In genomic region chr2:144479138-144479537, GRCh38 we compare ENCODE assay signal across 14 cellular contexts. TPM values are rescaled to one million over a fixed set of nuclear protein-coding genes. Genes with fewer than 3 reads are reported as not detected.
DNase-seq lines count a peak whose midpoint lies in the region; ATAC-seq, FAIRE-seq and TF ChIP-seq lines count a peak whose summit lies in the region.
"Had no signal": no experiment of that assay in that cellular context is flagged by ENCODE, and none has a peak within 500 bp of the region (broad histone marks: within the 10 kb centered on the region; RNA-seq: fewer than 3 reads in every experiment).

No MANE protein-coding gene starts in this region.

- no peak for TF ChIP-seq CTCF in fibroblast of villous mesenchyme (IDR thresholded peaks at IDR 0.05; ENCODE audit: insufficient read depth, low read depth, low read length)
- TF ChIP-seq CTCF in osteoblast (IDR thresholded peaks at IDR 0.05; ENCODE audit: extremely low read depth, low read depth, low read length) = no peak
- TF ChIP-seq CTCF in Calu3 (IDR thresholded peaks at IDR 0.05; ENCODE audit: unreplicated experiment) = no peak
- TF ChIP-seq CTCF in pancreas (IDR thresholded peaks at IDR 0.05) = no peak

- H3K4me1 ChIP-seq in adipocyte (ENCODE audit: control insufficient read depth, insufficient read depth, low read length) (peaks cover 76% of the 10 kb centered on the region), osteoblast (ENCODE audit: insufficient read depth, low read length) (peaks cover 62% of the 10 kb centered on the region), pancreas (peaks cover 0 to 13% (median 12%) of the 10 kb centered on the region in 3 donors)

- intact Hi-C loops in Calu3 (cut with micrococcal nuclease; ENCODE audit: unreplicated experiment) = no loop called here
- intact Hi-C loops in pancreas (cut with DNase I) = no loop called here

- H3K4me3 ChIP-seq in adipocyte (ENCODE audit: low read length) (peak overlapping the region; percentile 22), fibroblast of villous mesenchyme (ENCODE audit: low read depth, low read length) (no peak overlapping the region), osteoblast (ENCODE audit: insufficient read depth, low read length) (no peak overlapping the region), pancreas (no peak overlapping the region)

- H2AFZ ChIP-seq in osteoblast (ENCODE audit: low read length) = no peak overlapping the region

- FAIRE-seq in pancreas (lab: Jason Lieb, UNC) = no peak
- FAIRE-seq: endometrium had no signal

- no TSS peak for BruUV-seq in Calu3 (replicated peaks; lab: Mats Ljungman, UMichigan)

- H3K36me3 ChIP-seq in adipocyte (ENCODE audit: control insufficient read depth, insufficient read depth, low read length, severe bottlenecking) (peaks cover 21% of the 10 kb centered on the region), osteoblast (ENCODE audit: insufficient read depth, low read length) (peaks cover 5% of the 10 kb centered on the region), pancreas (no peaks in the 10 kb centered on the region)

- no peaks in the 10 kb centered on the region for H3K27me3 ChIP-seq in adipocyte (replicated peaks; ENCODE audit: control insufficient read depth, insufficient read depth, low read length)
- H3K27me3 ChIP-seq in osteoblast (ENCODE audit: insufficient read depth, low read length) = no peaks in the 10 kb centered on the region
- H3K27me3 ChIP-seq in pancreas = no peaks in the 10 kb centered on the region

- H3K79me2 ChIP-seq in osteoblast (ENCODE audit: insufficient read depth, low read length) = peaks cover 93% of the 10 kb centered on the region

- H3K36me3 Mint-ChIP-seq in Calu3 (ENCODE audit: insufficient read depth, unreplicated experiment) = no peaks in the 10 kb centered on the region

- peak overlapping the region; percentile 25 for H3K9ac ChIP-seq in adipocyte (ENCODE audit: low read length)

- peaks cover 3% of the 10 kb centered on the region for H4K20me1 ChIP-seq in osteoblast (ENCODE audit: insufficient read depth, low read length)

- H3K4me2 ChIP-seq in osteoblast (ENCODE audit: insufficient read depth, low read length) = peak overlapping the region; percentile 66

- H3K4me3 Mint-ChIP-seq in Calu3 (ENCODE audit: low read depth, unreplicated experiment) = no peak overlapping the region
- H3K4me3 Mint-ChIP-seq: CD4-positive, alpha-beta T cell had no signal

- H3K9me3 ChIP-seq in adipocyte (ENCODE audit: control insufficient read depth, low read length) (no peaks in the 10 kb centered on the region), osteoblast (ENCODE audit: low read depth, low read length) (no peaks in the 10 kb centered on the region), pancreas (no peaks in the 10 kb centered on the region)

- no peak for ATAC-seq in pancreas
- no peak for ATAC-seq in HG03457 (IDR thresholded peaks at IDR 0.05; ENCODE audit: unreplicated experiment)

- no peaks in the 10 kb centered on the region for H3K4me1 Mint-ChIP-seq in Calu3 (ENCODE audit: low read depth, unreplicated experiment)

- 81 to 84% methylated on average over 4 of the region's 4 CpGs for WGBS in pancreas, 2 donors

- H3K27ac ChIP-seq in osteoblast (ENCODE audit: low read depth, low read length) (peak overlapping the region; percentile 76), pancreas (no peak overlapping the region)

- H3K9me3 Mint-ChIP-seq in Calu3 (ENCODE audit: low read depth, unreplicated experiment) = no peaks in the 10 kb centered on the region
- H3K9me3 Mint-ChIP-seq: CD4-positive, alpha-beta T cell had no signal

- H3K27ac Mint-ChIP-seq in Calu3 (ENCODE audit: unreplicated experiment) = no peak overlapping the region
- H3K27ac Mint-ChIP-seq: CD4-positive, alpha-beta T cell had no signal

- DNase-seq in EL = peak; percentile 52
- peak; percentile 74 for DNase-seq in adipocyte (ENCODE audit: low read depth)
- peak; percentile 55 for DNase-seq in fibroblast of villous mesenchyme (ENCODE audit: low read depth)
- DNase-seq in osteoblast (ENCODE audit: insufficient read length, low spot score, missing footprints) = peak; percentile 14
- DNase-seq in Calu3 = no peak
- no peak for DNase-seq in amygdala (lab: John Stamatoyannopoulos, UW)
- no peak for DNase-seq in pancreas
- DNase-seq: activated T-cell treated with anti-CD3 and anti-CD28 coated beads, Interleukin-2, amount 50 U/mL, for 1 hour; CD4-positive, alpha-beta T cell; Kasumi-1; stimulated activated naive CD4-positive, alpha-beta T cell; T1000 had no signal

- H3K27me3 Mint-ChIP-seq in Calu3 (ENCODE audit: unreplicated experiment) = no peaks in the 10 kb centered on the region
- H3K27me3 Mint-ChIP-seq: CD4-positive, alpha-beta T cell had no signal

- CTCF ChIA-PET in Calu3 (lab: Charles Lee) = no interaction called here

RNA-seq across cellular contexts. Expression of gene ZEB2, which starts 40.8 kb away (rescaled TPM):
- total RNA-seq in fibroblast of villous mesenchyme = 40.6 and 50.1 TPM in 2 replicates
- 119 and 128 TPM in 2 replicates for total RNA-seq in osteoblast
- 0.32 and 0.97 TPM in 2 replicates for total RNA-seq in Calu3 (2022)
- total RNA-seq in pancreas = 10 to 100 TPM in 3 of 6 donors, 1 to 10 TPM in 3; 4.3 to 38.6 (median 11.2) TPM
- polyA plus RNA-seq in pancreas = 1 to 10 TPM; 3.8 to 5.5 TPM

Comparison
In these comparisons a context has a peak if more than half of its experiments do, and no peak if none do; other contexts are left out.
1. DNase-seq: peak in EL (single experiment), adipocyte (single experiment), fibroblast of villous mesenchyme (single experiment) and osteoblast (single experiment); none in Calu3 (single experiment), amygdala (0 of 56) and pancreas (0 of 6).